In the genomic region with DNA sequence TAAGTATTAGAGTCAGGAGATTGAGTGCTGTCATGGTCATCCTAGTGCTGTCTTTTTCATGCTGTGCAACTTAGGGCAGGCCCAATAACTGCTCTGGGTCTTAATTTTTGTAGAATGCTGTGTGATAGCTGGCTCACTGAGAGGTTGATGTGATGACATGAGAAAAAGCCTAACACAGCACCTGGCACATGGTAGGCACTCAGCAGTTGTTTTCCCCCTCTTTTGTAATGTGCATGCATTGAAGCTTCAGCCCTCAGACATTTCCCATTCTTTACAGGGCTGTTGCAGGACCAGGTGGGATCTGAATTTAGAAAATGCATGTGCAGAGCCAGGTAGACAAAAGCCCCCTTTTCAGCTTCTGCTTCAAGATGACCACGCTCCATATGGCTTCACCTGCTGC, we compare ENCODE assay signal across 10 cellular contexts. TPM values are rescaled to one million over a fixed set of nuclear protein-coding genes. Genes with fewer than 3 reads are reported as not detected.
"Had no signal": no experiment of that assay in that cellular context is flagged by ENCODE, and none has a peak within 500 bp of the region (broad histone marks: within the 10 kb centered on the region; RNA-seq: fewer than 3 reads in every experiment).

No MANE protein-coding gene starts in this region.

- H3K9me3 Mint-ChIP-seq: IgD-negative memory B cell had no signal

- H3K36me3 Mint-ChIP-seq: IgD-negative memory B cell had no signal

- H3K27ac Mint-ChIP-seq: IgD-negative memory B cell had no signal

- H3K4me1 Mint-ChIP-seq: IgD-negative memory B cell had no signal

- H3K4me3 Mint-ChIP-seq: IgD-negative memory B cell had no signal

- H3K27ac ChIP-seq: HL-60 had no signal

- DNase-seq: IMR-90, KBM-7, KG1 had no signal

- FAIRE-seq: HepG2, HTR-8/SVneo, K562 had no signal

- H3K4me3 ChIP-seq: K562 had no signal

- ATAC-seq: HepG2, K562 had no signal

RNA-seq across cellular contexts. Expression of a gene that starts 44.1 kb away (rescaled TPM):
- total RNA-seq: HepG2, HT-29, HT1080, IMR-90, K562 had no signal
- polyA plus RNA-seq: HepG2, IgD-negative memory B cell, K562 had no signal
